In genomic region chr3:64743166-64743565, GRCh38 we compare ENCODE assay signal across 25 cellular contexts. TPM values are rescaled to one million over a fixed set of nuclear protein-coding genes. Genes with fewer than 3 reads are reported as not detected.
"Had no signal": no experiment of that assay in that cellular context is flagged by ENCODE, and none has a peak within 500 bp of the region (broad histone marks: within the 10 kb centered on the region; RNA-seq: fewer than 3 reads in every experiment).

No MANE protein-coding gene starts in this region.

- H3K4me1 Mint-ChIP-seq: activated B cell treated with CpG ODN at 0.5 μM for 24 hours; activated CD4-positive, alpha-beta T cell treated with anti-CD3 and anti-CD28 coated beads, Interleukin-2, amount 10 ng/mL, durations not matched to agents 7 days and 5 days; activated naive CD4-positive, alpha-beta T cell treated with anti-CD3 and anti-CD28 coated beads, Interleukin-2, amount 10 ng/mL, durations not matched to agents 7 days and 5 days; activated naive CD8-positive, alpha-beta T cell treated with anti-CD3 and anti-CD28 coated beads for 36 hours; T-cell had no signal

- H3K27ac Mint-ChIP-seq: activated B cell treated with CpG ODN at 0.5 μM for 24 hours; activated CD4-positive, alpha-beta memory T cell treated with anti-CD3 and anti-CD28 coated beads for 36 hours; activated CD4-positive, alpha-beta T cell treated with anti-CD3 and anti-CD28 coated beads, Interleukin-2, amount 10 ng/mL, durations not matched to agents 7 days and 5 days; activated naive CD4-positive, alpha-beta T cell treated with anti-CD3 and anti-CD28 coated beads, Interleukin-2, amount 10 ng/mL, durations not matched to agents 7 days and 5 days; activated naive CD8-positive, alpha-beta T cell treated with anti-CD3 and anti-CD28 coated beads for 36 hours; activated T-helper 2 cell treated with anti-CD3 and anti-CD28 coated beads, Interferon-gamma antibody, Interleukin-2, Interleukin-4, amounts not matched to agents 10 μg/mL and 5 μg/mL and 100 μg/mL, durations not matched to agents 14 hours and 24 hours and 36 hours; T-cell had no signal

- H3K36me3 Mint-ChIP-seq: activated CD4-positive, alpha-beta memory T cell treated with anti-CD3 and anti-CD28 coated beads for 36 hours; activated naive CD4-positive, alpha-beta T cell treated with anti-CD3 and anti-CD28 coated beads, Interleukin-2, amount 10 ng/mL, durations not matched to agents 7 days and 5 days; activated naive CD8-positive, alpha-beta T cell treated with anti-CD3 and anti-CD28 coated beads for 36 hours; T-cell had no signal

- DNase-seq: activated B cell treated with CpG ODN at 0.5 μM for 24 hours; activated CD4-positive, alpha-beta memory T cell treated with anti-CD3 and anti-CD28 coated beads for 36 hours; activated CD4-positive, alpha-beta T cell treated with anti-CD3 and anti-CD28 coated beads, Interleukin-2, amount 10 ng/mL, durations not matched to agents 7 days and 5 days; activated gamma-delta T cell treated with Interleukin-2 at 50 U/mL for 16 hours; activated naive CD4-positive, alpha-beta T cell treated with anti-CD3 and anti-CD28 coated beads, Interleukin-2, amount 10 ng/mL, durations not matched to agents 7 days and 5 days; activated naive CD8-positive, alpha-beta T cell treated with anti-CD3 and anti-CD28 coated beads for 36 hours; activated T-cell treated with anti-CD3 and anti-CD28 coated beads for 4 hours; activated T-cell treated with anti-CD3 and anti-CD28 coated beads, Interleukin-2, amount 50 U/mL, for 48 hours; aorta; Karpas-422; MM.1S; NCI-H146; NCI-H187 treated with DMSO at 0.1 percent for 48 hours; NCI-H2081 treated with DMSO at 0.1 percent for 48 hours; NCI-H446 treated with DMSO at 0.1 percent for 48 hours; NCI-H524 treated with DMSO at 0.1 percent for 48 hours; NCI-H82; T-cell; T-helper 2 cell; T1000 had no signal

- H3K27ac ChIP-seq: SK-N-MC had no signal

- H3K4me3 ChIP-seq: K562, SK-N-MC had no signal

- H3K27me3 Mint-ChIP-seq: activated B cell treated with CpG ODN at 0.5 μM for 24 hours; activated CD4-positive, alpha-beta memory T cell treated with anti-CD3 and anti-CD28 coated beads for 36 hours; activated CD4-positive, alpha-beta T cell treated with anti-CD3 and anti-CD28 coated beads, Interleukin-2, amount 10 ng/mL, durations not matched to agents 7 days and 5 days; activated naive CD4-positive, alpha-beta T cell treated with anti-CD3 and anti-CD28 coated beads, Interleukin-2, amount 10 ng/mL, durations not matched to agents 7 days and 5 days; activated naive CD8-positive, alpha-beta T cell treated with anti-CD3 and anti-CD28 coated beads for 36 hours; T-cell had no signal

- H3K4me3 Mint-ChIP-seq: activated B cell treated with CpG ODN at 0.5 μM for 24 hours; activated CD4-positive, alpha-beta memory T cell treated with anti-CD3 and anti-CD28 coated beads for 36 hours; activated CD4-positive, alpha-beta T cell treated with anti-CD3 and anti-CD28 coated beads, Interleukin-2, amount 10 ng/mL, durations not matched to agents 7 days and 5 days; activated naive CD4-positive, alpha-beta T cell treated with anti-CD3 and anti-CD28 coated beads, Interleukin-2, amount 10 ng/mL, durations not matched to agents 7 days and 5 days; activated naive CD8-positive, alpha-beta T cell treated with anti-CD3 and anti-CD28 coated beads for 36 hours; T-cell had no signal

RNA-seq across cellular contexts. Expression of gene ADAMTS9, which starts 55.4 kb away (rescaled TPM):
- total RNA-seq: activated B cell treated with CpG ODN at 0.5 μM for 24 hours; activated CD4-positive, alpha-beta memory T cell treated with anti-CD3 and anti-CD28 coated beads for 36 hours; activated CD4-positive, alpha-beta T cell treated with anti-CD3 and anti-CD28 coated beads, Interleukin-2, amount 10 ng/mL, durations not matched to agents 7 days and 5 days; activated CD8-positive, alpha-beta memory T cell treated with anti-CD3 and anti-CD28 coated beads for 36 hours; activated naive CD8-positive, alpha-beta T cell treated with anti-CD3 and anti-CD28 coated beads for 36 hours; activated T-helper 2 cell treated with anti-CD3 and anti-CD28 coated beads, Interferon-gamma antibody, Interleukin-2, Interleukin-4, amounts not matched to agents 10 μg/mL and 5 μg/mL and 100 μg/mL, durations not matched to agents 14 hours and 24 hours and 36 hours; OCI-LY7 had no signal
